ENCODE assay signal across 8 cellular contexts in genomic region chr10:28367865-28368541, GRCh38.
DNase-seq lines count a peak whose midpoint lies in the region; ATAC-seq, FAIRE-seq and TF ChIP-seq lines count a peak whose summit lies in the region.

No MANE protein-coding gene starts in this region.

- TF ChIP-seq CTCF in chondrocyte (IDR thresholded peaks at IDR 0.05) (no peak), D721Med (IDR thresholded peaks at IDR 0.05; ENCODE audit: insufficient read depth, missing control alignments) (no peak), endodermal cell (conservative IDR thresholded peaks at IDR 0.05) (no peak)

- H3K9ac ChIP-seq in endodermal cell (ENCODE audit: extremely low read depth, low read length, poor library complexity, severe bottlenecking) = no peak overlapping the region

- no peak overlapping the region for H3K4me3 ChIP-seq in endodermal cell (ENCODE audit: low read length)

- no peak overlapping the region for H3K27ac ChIP-seq in endodermal cell (ENCODE audit: low read depth, low read length)

- H3K9me3 Mint-ChIP-seq in chondrocyte (ENCODE audit: low read depth) (no peaks in the 10 kb centered on the region), endodermal cell (no peaks in the 10 kb centered on the region)

- H3K36me3 ChIP-seq in endodermal cell (ENCODE audit: control insufficient read depth, insufficient read depth, low read length) = no peaks in the 10 kb centered on the region

- H3K4me3 Mint-ChIP-seq in T-helper 17 cell (peak overlapping the region; percentile 76), chondrocyte (ENCODE audit: unreplicated experiment) (peak overlapping the region; percentile 17), endodermal cell (no peak overlapping the region)

- no peaks in the 10 kb centered on the region for H3K4me1 ChIP-seq in endodermal cell (ENCODE audit: control insufficient read depth, insufficient read depth, low read length)

- H3K4me1 Mint-ChIP-seq in T-helper 17 cell (peaks cover 21% of the 10 kb centered on the region), chondrocyte (ENCODE audit: low read depth) (peaks cover 22% of the 10 kb centered on the region), endodermal cell (peaks cover 11% of the 10 kb centered on the region)

- no peak for FAIRE-seq in D721Med (lab: Jason Lieb, UNC)

- WGBS in endodermal cell (ENCODE audit: insufficient coverage in 1 of 2, insufficient read length in 1 of 2), 2 experiments = 89 to 91% methylated on average over 7 to 10 of the region's 10 CpGs

- ATAC-seq in GM19023 (IDR thresholded peaks at IDR 0.05; ENCODE audit: unreplicated experiment) (peak; percentile 94), HG03039 (IDR thresholded peaks at IDR 0.05; ENCODE audit: unreplicated experiment) (peak; percentile 93), T-helper 17 cell (peak; percentile 98)

- H3K9me3 ChIP-seq in T-helper 17 cell (ENCODE audit: control insufficient read depth, low read length, poor library complexity, severe bottlenecking) (no peaks in the 10 kb centered on the region), endodermal cell (ENCODE audit: control insufficient read depth, low read length) (no peaks in the 10 kb centered on the region)

- DNase-seq in T-helper 17 cell (peak in 2 of 3 donors; percentile 25), chondrocyte (ENCODE audit: low spot score) (no peak), NCI-H187 treated with DMSO at 0.1 percent for 48 hours (lab: John Stamatoyannopoulos, UW) (no peak), D721Med (ENCODE audit: insufficient read length, low spot score) (no peak), endodermal cell (no peak)
- DNase-seq in stimulated activated CD4-positive, alpha-beta T cell treated with anti-CD3 and anti-CD28 coated beads, Interleukin-4, amount 100 ng/mL, for 1 hour = peak; percentile 38

- H3K27me3 Mint-ChIP-seq in T-helper 17 cell = no peaks in the 10 kb centered on the region
- H3K27me3 Mint-ChIP-seq in chondrocyte (ENCODE audit: low read depth) = no peaks in the 10 kb centered on the region
- H3K27me3 Mint-ChIP-seq in endodermal cell (ENCODE audit: insufficient read depth) = no peaks in the 10 kb centered on the region

- peaks cover 2% of the 10 kb centered on the region for H3K36me3 Mint-ChIP-seq in T-helper 17 cell (ENCODE audit: low read depth)
- H3K36me3 Mint-ChIP-seq in chondrocyte (ENCODE audit: low read depth) = no peaks in the 10 kb centered on the region
- H3K36me3 Mint-ChIP-seq in endodermal cell (ENCODE audit: low read depth) = no peaks in the 10 kb centered on the region

- no peaks in the 10 kb centered on the region for H3K27me3 ChIP-seq in endodermal cell (ENCODE audit: control insufficient read depth, insufficient read depth, low read length, poor library complexity, severe bottlenecking)

- H3K27ac Mint-ChIP-seq in T-helper 17 cell (peak overlapping the region; percentile 91), chondrocyte (ENCODE audit: unreplicated experiment) (peak overlapping the region; percentile 91), endodermal cell (no peak overlapping the region)

Comparison
In these comparisons a context has a peak if more than half of its experiments do, and no peak if none do; other contexts are left out.
1. DNase-seq: peak in T-helper 17 cell (2 of 3) and stimulated activated CD4-positive, alpha-beta T cell treated with anti-CD3 and anti-CD28 coated beads, Interleukin-4, amount 100 ng/mL, for 1 hour (single experiment); none in chondrocyte (single experiment), NCI-H187 treated with DMSO at 0.1 percent for 48 hours (single experiment), D721Med (single experiment) and endodermal cell (single experiment).
2. Peak in every context shown above with its lines, with median percentiles within 50 percentile points of each other: ATAC-seq.